Comparison of ENCODE assay signal across 8 cellular contexts in genomic region chr14:30270200-30271161, GRCh38.
DNase-seq lines count a peak whose midpoint lies in the region; ATAC-seq and TF ChIP-seq lines count a peak whose summit lies in the region.

No MANE protein-coding gene starts in this region.

- H3K36me3 ChIP-seq in thyroid gland, result no peaks in the 10 kb centered on the region

- TF ChIP-seq POLR2A in thyroid gland (IDR thresholded peaks at IDR 0.05), result no peak

- intact Hi-C loops in thyroid gland (cut with DNase I), result no loop called here

- TF ChIP-seq RAD21 in Ishikawa (IDR thresholded peaks at IDR 0.05; ENCODE audit: low read depth), result peak; percentile 73

- H3K4me1 ChIP-seq in foreskin keratinocyte, result peaks cover 8% of the 10 kb centered on the region
- no peaks in the 10 kb centered on the region for H3K4me1 ChIP-seq in thyroid gland

- H3K27me3 ChIP-seq in foreskin keratinocyte (peaks cover 15% of the 10 kb centered on the region), thyroid gland (no peaks in the 10 kb centered on the region)

- no peaks in the 10 kb centered on the region for H3K9me3 ChIP-seq in thyroid gland

- DNase-seq in EL, result peak; percentile 87
- peak; percentile 77 for DNase-seq in OCI-M2 (lab: John Stamatoyannopoulos, UW; ENCODE audit: unreplicated experiment)
- peak; percentile 1 for DNase-seq in activated T-helper 1 cell treated with Interleukin-2 at 50 U/mL for 16 hours (ENCODE audit: low read depth)
- peak; percentile 36 to 66 for DNase-seq in foreskin keratinocyte
- DNase-seq in nucleus accumbens (lab: John Stamatoyannopoulos, UW), result peak in 53 of 56 donors; percentile 18 to 90 (median 68)
- DNase-seq in thyroid gland, result peak; percentile 86 to 94

- peak; percentile 100 for ATAC-seq in GM21786 (IDR thresholded peaks at IDR 0.05; ENCODE audit: unreplicated experiment)
- ATAC-seq in foreskin keratinocyte, result peak; percentile 99

- TF ChIP-seq CTCF in foreskin keratinocyte (conservative IDR thresholded peaks at IDR 0.05) (peak; percentile 84), thyroid gland (IDR thresholded peaks at IDR 0.05) (peak; percentile 71 to 91 (median 80))

- no peak overlapping the region for H3K4me3 ChIP-seq in thyroid gland (replicated peaks in 1 of 3)

- WGBS in thyroid gland, 2 donors, result 27 to 32% methylated on average over 25 to 29 of the region's 29 CpGs

- H3K27ac ChIP-seq in foreskin keratinocyte (no peak overlapping the region), thyroid gland (no peak overlapping the region)

- no peak for TF ChIP-seq EP300 in Ishikawa (IDR thresholded peaks at IDR 0.05; ENCODE audit: borderline replicate concordance)

TF ChIP-seq in Ishikawa, 13 proteins besides CTCF, POLR2A, EP300 and RAD21:
- TF ChIP-seq MAX (IDR thresholded peaks at IDR 0.05) (0 out of 2 replicates have a peak, but pooled peaks have one; percentile 30), REST (IDR thresholded peaks at IDR 0.05; ENCODE audit: low read depth) (no peak)

Comparison
In these comparisons a context has a peak if more than half of its experiments do, and no peak if none do; other contexts are left out.
1. DNase-seq: peak in every context shown above with its lines; median percentile 90 in thyroid gland; 87 in EL; 77 in OCI-M2; 68 in nucleus accumbens; 51 in foreskin keratinocyte; 1 in activated T-helper 1 cell treated with Interleukin-2 at 50 U/mL for 16 hours.